ENCODE assay signal across 16 cellular contexts in the genomic region with DNA sequence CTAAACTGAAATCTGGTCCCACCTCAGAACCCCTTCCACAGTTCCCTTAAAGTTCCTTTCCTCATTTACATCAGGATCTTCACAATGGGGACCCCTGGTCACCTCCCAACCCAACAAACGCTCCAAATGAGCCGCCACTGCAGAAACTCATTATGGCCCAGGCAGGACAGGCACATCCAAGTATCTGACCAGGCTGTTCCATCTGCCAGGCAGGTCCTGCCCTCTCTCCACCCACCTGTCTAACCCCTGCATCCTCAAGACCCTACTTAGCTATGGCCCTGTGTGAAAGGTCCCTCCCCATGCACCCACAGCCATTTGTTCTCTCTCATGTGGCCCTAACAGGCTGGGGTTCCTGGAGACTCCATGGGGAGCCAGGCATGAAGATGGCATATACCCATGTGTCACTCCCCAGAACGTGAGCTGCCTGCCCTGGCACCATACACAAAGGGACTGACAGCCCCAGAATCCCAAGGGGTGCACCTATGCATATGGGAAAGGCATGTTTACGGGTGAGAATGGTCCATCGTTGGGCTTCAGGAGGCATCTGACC. TPM values are rescaled to one million over a fixed set of nuclear protein-coding genes. Genes with fewer than 3 reads are reported as not detected.
A peak's percentile ranks its signal among the peaks of the same experiment; 100 is the strongest.
DNase-seq lines count a peak whose midpoint lies in the region; ATAC-seq and TF ChIP-seq lines count a peak whose summit lies in the region.
"Had no signal": no experiment of that assay in that cellular context is flagged by ENCODE, and none has a peak within 500 bp of the region (broad histone marks: within the 10 kb centered on the region; RNA-seq: fewer than 3 reads in every experiment).

No MANE protein-coding gene starts in this region.

- TF ChIP-seq CTCF in chondrocyte (IDR thresholded peaks at IDR 0.05) = no peak
- no peak for TF ChIP-seq CTCF in omental fat pad (IDR thresholded peaks at IDR 0.05)

- H3K4me1 Mint-ChIP-seq in chondrocyte (ENCODE audit: low read depth) = peaks cover 5% of the 10 kb centered on the region
- H3K4me1 Mint-ChIP-seq: activated CD4-positive, alpha-beta T cell treated with anti-CD3 and anti-CD28 coated beads for 36 hours; CD4-positive, CD25-positive, alpha-beta regulatory T cell; T-cell had no signal

- H3K9me3 Mint-ChIP-seq in chondrocyte (ENCODE audit: low read depth) = no peaks in the 10 kb centered on the region
- H3K9me3 Mint-ChIP-seq: CD4-positive, CD25-positive, alpha-beta regulatory T cell; T-cell had no signal

- no peaks in the 10 kb centered on the region for H3K36me3 Mint-ChIP-seq in chondrocyte (ENCODE audit: low read depth)
- H3K36me3 Mint-ChIP-seq: CD4-positive, CD25-positive, alpha-beta regulatory T cell; T-cell had no signal

- ATAC-seq in omental fat pad (ENCODE audit: low FRiP score) (no peak), GM18867 (IDR thresholded peaks at IDR 0.05; ENCODE audit: unreplicated experiment) (no peak), HG03280 (IDR thresholded peaks at IDR 0.05; ENCODE audit: unreplicated experiment) (no peak)
- ATAC-seq: activated CD4-positive, alpha-beta T cell treated with anti-CD3 and anti-CD28 coated beads for 36 hours; gastrocnemius medialis; T-cell had no signal

- peak; percentile 3 for DNase-seq in stimulated activated CD4-positive, alpha-beta T cell treated with anti-CD3 and anti-CD28 coated beads, Interleukin-4, amount 100 ng/mL, for 24 hours
- no peak for DNase-seq in stimulated activated CD4-positive, alpha-beta T cell treated with anti-CD3 and anti-CD28 coated beads, Interleukin-12 subunit alpha, Interleukin-12 subunit beta, amount 100 ng/mL, for 4 hours
- DNase-seq in chondrocyte (ENCODE audit: low spot score) = peak; percentile 85
- peak; percentile 19 for DNase-seq in omental fat pad (ENCODE audit: low spot score)
- DNase-seq in NCI-H2171 (lab: John Stamatoyannopoulos, UW) = no peak
- DNase-seq: activated CD4-positive, alpha-beta T cell treated with anti-CD3 and anti-CD28 coated beads for 36 hours; central memory CD4-positive, alpha-beta T cell; MM.1S; NCI-H69 had no signal

- H3K4me3 Mint-ChIP-seq in chondrocyte (ENCODE audit: unreplicated experiment) = no peak overlapping the region
- H3K4me3 Mint-ChIP-seq: activated CD4-positive, alpha-beta T cell treated with anti-CD3 and anti-CD28 coated beads for 36 hours; CD4-positive, CD25-positive, alpha-beta regulatory T cell; T-cell had no signal

- no peak overlapping the region for H3K27ac Mint-ChIP-seq in chondrocyte (ENCODE audit: unreplicated experiment)
- H3K27ac Mint-ChIP-seq: activated CD4-positive, alpha-beta T cell treated with anti-CD3 and anti-CD28 coated beads for 36 hours; CD4-positive, CD25-positive, alpha-beta regulatory T cell; progenitor cell of endocrine pancreas; T-cell had no signal

- H3K27me3 Mint-ChIP-seq in chondrocyte (ENCODE audit: low read depth) = no peaks in the 10 kb centered on the region

RNA-seq across cellular contexts. Expression of a gene that starts 9.1 kb away (rescaled TPM):
- total RNA-seq in chondrocyte (5.4 to 12.3 TPM (median 5.7 TPM) in 3 replicates), omental fat pad (under 1 TPM in 2 of 4 donors, not detected in 2; 0.46 to 0.50 TPM)
- total RNA-seq: activated CD4-positive, alpha-beta T cell treated with anti-CD3 and anti-CD28 coated beads for 36 hours; CD4-positive, CD25-positive, alpha-beta regulatory T cell; gastrocnemius medialis; HT1080; T-cell had no signal

RNA-seq across cellular contexts. Expression of a gene that starts 31.5 kb away (rescaled TPM):
- 11.6 to 44.3 TPM (median 14.5 TPM) in 3 replicates for total RNA-seq in chondrocyte
- total RNA-seq in omental fat pad = 1 to 10 TPM in 3 of 4 donors, under 1 TPM in 1; 0.65 to 9.6 (median 2.9) TPM

Comparison
In these comparisons a context has a peak if more than half of its experiments do, and no peak if none do; other contexts are left out.
1. DNase-seq: peak in stimulated activated CD4-positive, alpha-beta T cell treated with anti-CD3 and anti-CD28 coated beads, Interleukin-4, amount 100 ng/mL, for 24 hours (single experiment), chondrocyte (single experiment) and omental fat pad (single experiment); none in stimulated activated CD4-positive, alpha-beta T cell treated with anti-CD3 and anti-CD28 coated beads, Interleukin-12 subunit alpha, Interleukin-12 subunit beta, amount 100 ng/mL, for 4 hours (single experiment) and NCI-H2171 (single experiment).